ENCODE assay signal across 1 cellular context in the genomic region with DNA sequence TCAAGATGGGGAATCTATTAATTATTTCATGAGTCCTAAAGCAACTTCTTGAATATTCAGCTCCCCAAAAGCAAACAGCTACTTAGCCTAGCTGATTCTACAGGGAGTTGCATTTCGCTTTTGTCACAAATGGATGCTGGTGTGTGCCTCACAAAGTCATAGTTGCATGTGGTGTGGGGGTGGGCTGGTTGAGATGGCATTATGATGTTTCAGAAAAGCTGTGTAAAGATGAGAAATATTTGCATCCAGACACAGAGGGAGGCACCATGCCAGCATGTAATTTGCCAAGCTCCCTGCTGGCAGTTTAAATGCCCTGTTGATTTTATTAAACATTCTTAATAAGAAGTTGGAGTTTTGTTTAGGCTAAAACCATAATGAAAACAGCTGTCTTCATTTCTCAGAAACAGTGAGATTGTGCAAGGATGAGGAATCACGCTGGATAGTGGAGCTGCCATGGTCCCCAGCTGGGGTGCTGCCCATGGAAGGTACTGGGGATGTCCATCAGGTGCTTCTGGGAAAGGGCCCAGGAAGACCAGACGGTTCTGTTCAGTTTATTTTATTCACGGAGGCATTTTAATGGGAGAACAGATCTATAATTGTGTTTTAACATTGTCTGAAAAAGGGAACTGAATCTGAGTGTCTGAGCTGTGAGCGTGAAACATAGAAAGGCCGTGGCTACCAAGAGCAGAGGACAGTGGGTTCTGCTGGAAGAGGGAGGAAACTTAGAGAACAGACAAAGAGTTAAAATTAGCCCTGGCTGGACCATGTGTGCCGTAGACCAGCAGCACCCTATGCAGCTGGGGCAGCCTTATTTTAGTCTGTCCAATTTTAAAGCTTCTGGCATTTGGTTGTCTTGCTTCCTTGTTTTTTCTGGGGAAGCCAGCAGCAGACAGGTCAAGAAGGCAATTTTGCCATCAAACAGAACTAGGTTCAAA.
TF ChIP-seq lines count a peak whose summit lies in the region.

No MANE protein-coding gene starts in this region.

TF ChIP-seq in GM23338, 12 proteins besides CTCF, POLR2A, EP300 and RAD21 (continued from another document):
- TF ChIP-seq REST (IDR thresholded peaks at IDR 0.05; ENCODE audit: unreplicated experiment) (no peak), STAT1 (IDR thresholded peaks at IDR 0.05; ENCODE audit: unreplicated experiment) (no peak), NANOG (IDR thresholded peaks at IDR 0.05; ENCODE audit: borderline replicate concordance) (no peak), ZNF331 (CRISPR knock-in tag; IDR thresholded peaks at IDR 0.05; ENCODE audit: low read depth) (no peak)
